Comparison of ENCODE assay signal across 1 cellular context in the genomic region with DNA sequence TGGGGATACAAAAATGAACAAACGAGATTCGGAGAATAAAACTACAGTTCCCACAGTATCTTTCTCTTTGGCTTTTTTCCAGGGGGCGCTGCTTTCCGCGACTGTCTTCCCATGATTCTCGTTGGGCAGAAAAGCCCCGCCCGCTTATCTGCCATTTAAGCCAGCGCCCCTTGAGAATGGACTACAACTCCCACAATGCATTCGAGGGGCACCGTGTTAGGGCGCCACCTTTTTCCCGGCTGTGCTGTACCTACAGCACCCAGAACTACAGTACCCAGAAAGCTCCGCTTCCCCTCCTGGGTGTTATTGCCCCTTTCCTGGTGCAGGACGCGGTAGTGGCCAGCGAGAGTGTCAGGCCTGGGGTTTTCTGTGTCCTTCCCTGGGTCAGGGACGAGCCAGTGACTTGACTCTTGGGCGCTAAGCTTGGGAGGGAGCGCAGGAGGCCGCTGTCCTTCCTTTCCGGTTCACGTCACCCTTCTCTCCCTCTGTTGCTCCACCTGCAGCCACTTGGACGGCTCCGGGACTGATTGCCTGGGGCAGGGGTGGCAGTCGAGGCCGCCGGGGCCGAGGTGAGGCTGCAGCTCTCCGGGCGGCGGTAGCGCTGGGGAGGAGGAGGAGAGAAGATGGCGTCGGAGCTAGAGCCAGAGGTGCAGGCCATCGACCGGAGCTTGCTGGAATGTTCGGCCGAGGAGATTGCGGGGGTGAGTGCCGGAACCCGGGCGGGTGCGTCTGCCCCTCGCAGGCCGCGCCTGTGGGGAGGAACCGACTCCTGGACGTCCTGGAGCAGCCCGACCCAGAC.
TF ChIP-seq lines count a peak whose summit lies in the region.

UBR2 (plus strand) TSS at position 333 of the 799 bp plus-strand sequence; CDS start at position 624, 291 bp downstream.

TF ChIP-seq in WTC11, 78 proteins besides CTCF, POLR2A, EP300 and RAD21 (continued from another document and continues in another):
- TF ChIP-seq, protein P1, sequence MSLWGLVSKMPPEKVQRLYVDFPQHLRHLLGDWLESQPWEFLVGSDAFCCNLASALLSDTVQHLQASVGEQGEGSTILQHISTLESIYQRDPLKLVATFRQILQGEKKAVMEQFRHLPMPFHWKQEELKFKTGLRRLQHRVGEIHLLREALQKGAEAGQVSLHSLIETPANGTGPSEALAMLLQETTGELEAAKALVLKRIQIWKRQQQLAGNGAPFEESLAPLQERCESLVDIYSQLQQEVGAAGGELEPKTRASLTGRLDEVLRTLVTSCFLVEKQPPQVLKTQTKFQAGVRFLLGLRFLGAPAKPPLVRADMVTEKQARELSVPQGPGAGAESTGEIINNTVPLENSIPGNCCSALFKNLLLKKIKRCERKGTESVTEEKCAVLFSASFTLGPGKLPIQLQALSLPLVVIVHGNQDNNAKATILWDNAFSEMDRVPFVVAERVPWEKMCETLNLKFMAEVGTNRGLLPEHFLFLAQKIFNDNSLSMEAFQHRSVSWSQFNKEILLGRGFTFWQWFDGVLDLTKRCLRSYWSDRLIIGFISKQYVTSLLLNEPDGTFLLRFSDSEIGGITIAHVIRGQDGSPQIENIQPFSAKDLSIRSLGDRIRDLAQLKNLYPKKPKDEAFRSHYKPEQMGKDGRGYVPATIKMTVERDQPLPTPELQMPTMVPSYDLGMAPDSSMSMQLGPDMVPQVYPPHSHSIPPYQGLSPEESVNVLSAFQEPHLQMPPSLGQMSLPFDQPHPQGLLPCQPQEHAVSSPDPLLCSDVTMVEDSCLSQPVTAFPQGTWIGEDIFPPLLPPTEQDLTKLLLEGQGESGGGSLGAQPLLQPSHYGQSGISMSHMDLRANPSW (CRISPR knock-in tag; conservative IDR thresholded peaks at IDR 0.05; ENCODE audit: low read depth): no peak
- no peak for TF ChIP-seq GRHL2 (CRISPR knock-in tag; IDR thresholded peaks at IDR 0.05; ENCODE audit: insufficient replicate concordance, severe bottlenecking)
- no peak for TF ChIP-seq PREB (CRISPR knock-in tag; IDR thresholded peaks at IDR 0.05; ENCODE audit: borderline replicate concordance)
- peak; percentile 22 for TF ChIP-seq JUN (CRISPR knock-in tag; IDR thresholded peaks at IDR 0.05)
- no peak for TF ChIP-seq USF2 (CRISPR knock-in tag; IDR thresholded peaks at IDR 0.05)
- no peak for TF ChIP-seq ZNF396 (CRISPR knock-in tag; IDR thresholded peaks at IDR 0.05; ENCODE audit: borderline replicate concordance)
- no peak for TF ChIP-seq NFYB (CRISPR knock-in tag; conservative IDR thresholded peaks at IDR 0.05; ENCODE audit: low read depth)
- no peak for TF ChIP-seq AR (CRISPR knock-in tag; IDR thresholded peaks at IDR 0.05)
- no peak for TF ChIP-seq MXD4 (CRISPR knock-in tag; IDR thresholded peaks at IDR 0.05; ENCODE audit: borderline replicate concordance)
- TF ChIP-seq FOXJ3 (CRISPR knock-in tag; IDR thresholded peaks at IDR 0.05; ENCODE audit: borderline replicate concordance): no peak
- TF ChIP-seq ZNF263 (CRISPR knock-in tag; IDR thresholded peaks at IDR 0.05; ENCODE audit: low read depth): no peak
- no peak for TF ChIP-seq OVOL2 (CRISPR knock-in tag; IDR thresholded peaks at IDR 0.05; ENCODE audit: borderline replicate concordance)
- TF ChIP-seq ETV6 (CRISPR knock-in tag; IDR thresholded peaks at IDR 0.05): peak; percentile 14; the same call in 1 of the 2 replicates
- peak; percentile 73 for TF ChIP-seq GABPB1 (CRISPR knock-in tag; IDR thresholded peaks at IDR 0.05)
- TF ChIP-seq ELF4 (CRISPR knock-in tag; IDR thresholded peaks at IDR 0.05; ENCODE audit: low read depth): no peak
- no peak for TF ChIP-seq ZNF423 (CRISPR knock-in tag; IDR thresholded peaks at IDR 0.05)
- TF ChIP-seq NFE2L1 (CRISPR knock-in tag; IDR thresholded peaks at IDR 0.05): peak; percentile 80; the same call in 1 of the 2 replicates
- TF ChIP-seq FOXK1 (CRISPR knock-in tag; IDR thresholded peaks at IDR 0.05): peak; percentile 77
- no peak for TF ChIP-seq SOX15 (CRISPR knock-in tag; IDR thresholded peaks at IDR 0.05)
- no peak for TF ChIP-seq ZBTB21 (CRISPR knock-in tag; IDR thresholded peaks at IDR 0.05; ENCODE audit: borderline replicate concordance)
- TF ChIP-seq PRRX2 (CRISPR knock-in tag; IDR thresholded peaks at IDR 0.05): no peak
- TF ChIP-seq, protein P2, sequence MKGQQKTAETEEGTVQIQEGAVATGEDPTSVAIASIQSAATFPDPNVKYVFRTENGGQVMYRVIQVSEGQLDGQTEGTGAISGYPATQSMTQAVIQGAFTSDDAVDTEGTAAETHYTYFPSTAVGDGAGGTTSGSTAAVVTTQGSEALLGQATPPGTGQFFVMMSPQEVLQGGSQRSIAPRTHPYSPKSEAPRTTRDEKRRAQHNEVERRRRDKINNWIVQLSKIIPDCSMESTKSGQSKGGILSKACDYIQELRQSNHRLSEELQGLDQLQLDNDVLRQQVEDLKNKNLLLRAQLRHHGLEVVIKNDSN (CRISPR knock-in tag; IDR thresholded peaks at IDR 0.05): peak; percentile 48; the same call in 1 of the 2 replicates
- no peak for TF ChIP-seq E2F1 (CRISPR knock-in tag; IDR thresholded peaks at IDR 0.05)
- peak; percentile 74; the same call in 1 of the 2 replicates for TF ChIP-seq TEAD1 (CRISPR knock-in tag; IDR thresholded peaks at IDR 0.05)
- TF ChIP-seq TP53 (CRISPR knock-in tag; IDR thresholded peaks at IDR 0.05): no peak
- TF ChIP-seq ATF3 (CRISPR knock-in tag; conservative IDR thresholded peaks at IDR 0.05): no peak
- TF ChIP-seq, protein P3, sequence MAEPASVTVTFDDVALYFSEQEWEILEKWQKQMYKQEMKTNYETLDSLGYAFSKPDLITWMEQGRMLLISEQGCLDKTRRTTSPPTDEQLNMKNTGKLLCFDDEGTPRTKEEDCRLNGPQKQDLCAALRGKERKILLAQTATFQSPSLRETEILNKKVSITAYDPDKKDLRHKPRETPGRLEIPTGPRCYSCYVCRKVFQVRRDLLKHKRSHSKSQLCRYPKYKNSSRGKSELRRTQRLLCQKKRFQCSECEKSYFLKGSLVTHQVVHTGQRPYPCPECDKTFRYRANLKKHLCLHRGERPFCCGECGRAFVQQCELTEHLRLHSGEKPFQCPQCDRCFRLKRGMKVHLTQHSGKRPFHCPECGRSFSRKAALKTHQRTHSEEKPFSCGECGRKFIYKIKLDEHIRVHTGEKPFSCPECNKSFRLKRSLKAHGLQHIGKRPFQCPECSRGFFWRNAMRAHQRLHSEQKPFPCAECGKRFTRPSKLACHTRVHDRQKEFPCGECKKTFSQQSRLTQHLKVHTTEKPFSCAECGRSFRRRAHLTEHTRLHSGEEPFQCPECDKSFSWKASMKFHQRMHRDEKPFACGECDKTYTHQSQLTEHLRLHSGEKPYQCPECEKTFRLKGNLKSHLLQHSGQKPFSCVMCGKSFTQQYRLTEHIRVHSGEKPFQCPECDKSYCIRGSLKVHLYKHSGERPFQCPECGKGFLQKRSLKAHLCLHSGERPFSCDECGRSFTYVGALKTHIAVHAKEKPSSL (CRISPR knock-in tag; conservative IDR thresholded peaks at IDR 0.05): no peak
- no peak for TF ChIP-seq ZNF121 (CRISPR knock-in tag; IDR thresholded peaks at IDR 0.05)
- 0 out of 2 replicates have a peak, but pooled peaks have one; percentile 28 for TF ChIP-seq KAT7 (CRISPR knock-in tag; IDR thresholded peaks at IDR 0.05; ENCODE audit: borderline replicate concordance)
- no peak for TF ChIP-seq ESRRA (CRISPR knock-in tag; IDR thresholded peaks at IDR 0.05; ENCODE audit: borderline replicate concordance)
- TF ChIP-seq PRDM15 (CRISPR knock-in tag; IDR thresholded peaks at IDR 0.05): no peak
- TF ChIP-seq, protein P4, sequence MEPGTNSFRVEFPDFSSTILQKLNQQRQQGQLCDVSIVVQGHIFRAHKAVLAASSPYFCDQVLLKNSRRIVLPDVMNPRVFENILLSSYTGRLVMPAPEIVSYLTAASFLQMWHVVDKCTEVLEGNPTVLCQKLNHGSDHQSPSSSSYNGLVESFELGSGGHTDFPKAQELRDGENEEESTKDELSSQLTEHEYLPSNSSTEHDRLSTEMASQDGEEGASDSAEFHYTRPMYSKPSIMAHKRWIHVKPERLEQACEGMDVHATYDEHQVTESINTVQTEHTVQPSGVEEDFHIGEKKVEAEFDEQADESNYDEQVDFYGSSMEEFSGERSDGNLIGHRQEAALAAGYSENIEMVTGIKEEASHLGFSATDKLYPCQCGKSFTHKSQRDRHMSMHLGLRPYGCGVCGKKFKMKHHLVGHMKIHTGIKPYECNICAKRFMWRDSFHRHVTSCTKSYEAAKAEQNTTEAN (CRISPR knock-in tag; IDR thresholded peaks at IDR 0.05): peak; percentile 64; the same call in 1 of the 2 replicates
- no peak for TF ChIP-seq EMX1 (CRISPR knock-in tag; IDR thresholded peaks at IDR 0.05)
